In the genomic region with DNA sequence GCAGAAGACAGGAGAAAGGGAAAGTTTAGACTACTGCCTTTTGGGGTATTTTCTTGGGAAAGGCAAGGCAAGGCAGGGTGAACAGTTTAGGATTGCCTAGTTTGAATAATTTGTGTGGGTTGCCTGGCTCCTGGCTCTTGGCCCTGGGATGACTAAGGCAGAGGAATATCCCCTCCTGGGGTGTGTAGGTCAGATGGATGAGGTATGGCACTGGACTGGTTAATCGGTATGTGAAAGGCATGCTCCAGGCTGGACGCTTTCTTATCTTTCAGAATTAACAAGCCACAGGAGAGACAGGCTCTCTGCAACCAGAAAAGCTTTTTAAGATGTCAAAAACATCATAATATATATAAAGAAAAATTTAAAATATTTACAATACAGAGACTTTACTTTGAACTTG, we compare ENCODE assay signal across 12 cellular contexts. TPM values are rescaled to one million over a fixed set of nuclear protein-coding genes. Genes with fewer than 3 reads are reported as not detected.
A peak's percentile ranks its signal among the peaks of the same experiment; 100 is the strongest.
DNase-seq lines count a peak whose midpoint lies in the region; ATAC-seq and TF ChIP-seq lines count a peak whose summit lies in the region.
"Had no signal": no experiment of that assay in that cellular context is flagged by ENCODE, and none has a peak within 500 bp of the region (broad histone marks: within the 10 kb centered on the region; RNA-seq: fewer than 3 reads in every experiment).

No MANE protein-coding gene starts in this region.

- H3K27me3 Mint-ChIP-seq in activated T-helper 2 cell treated with anti-CD3 and anti-CD28 coated beads, Interferon-gamma antibody, Interleukin-2, Interleukin-4, amounts not matched to agents 10 μg/mL and 5 μg/mL and 100 μg/mL, durations not matched to agents 14 hours and 24 hours and 36 hours (ENCODE audit: low read depth) = no peaks in the 10 kb centered on the region
- peaks cover 0 to 3% (median 2%) of the 10 kb centered on the region in 3 donors for H3K27me3 Mint-ChIP-seq in immature natural killer cell (ENCODE audit: low read depth in 3 of 3)
- no peaks in the 10 kb centered on the region for H3K27me3 Mint-ChIP-seq in activated naive CD4-positive, alpha-beta T cell treated with anti-CD3 and anti-CD28 coated beads, Interleukin-2, amount 10 ng/mL, durations not matched to agents 7 days and 5 days
- H3K27me3 Mint-ChIP-seq: CD4-positive, CD25-positive, alpha-beta regulatory T cell had no signal

- 0 out of 2 replicates have a peak overlapping the region, but pooled peaks have one; percentile 12 for H2AFZ ChIP-seq in GM23248

- CTCF ChIA-PET in activated naive CD4-positive, alpha-beta T cell treated with anti-CD3 and anti-CD28 coated beads, Interleukin-2, amount 10 ng/mL, durations not matched to agents 7 days and 5 days (lab: Charles Lee) = no interaction called here

- H3K4me3 Mint-ChIP-seq in activated T-helper 2 cell treated with anti-CD3 and anti-CD28 coated beads, Interferon-gamma antibody, Interleukin-2, Interleukin-4, amounts not matched to agents 10 μg/mL and 5 μg/mL and 100 μg/mL, durations not matched to agents 14 hours and 24 hours and 36 hours (ENCODE audit: low read depth) = no peak overlapping the region
- no peak overlapping the region for H3K4me3 Mint-ChIP-seq in immature natural killer cell
- H3K4me3 Mint-ChIP-seq in activated naive CD4-positive, alpha-beta T cell treated with anti-CD3 and anti-CD28 coated beads, Interleukin-2, amount 10 ng/mL, durations not matched to agents 7 days and 5 days = no peak overlapping the region
- H3K4me3 Mint-ChIP-seq: CD4-positive, CD25-positive, alpha-beta regulatory T cell had no signal

- intact Hi-C loops in activated T-helper 2 cell treated with anti-CD3 and anti-CD28 coated beads, Interferon-gamma antibody, Interleukin-2, Interleukin-4, amounts not matched to agents 10 μg/mL and 5 μg/mL and 100 μg/mL, durations not matched to agents 14 hours and 24 hours and 36 hours (cut with micrococcal nuclease) = no loop called here
- intact Hi-C loops in vagina (cut with DNase I) = no loop called here

- DNase-seq in A172 (ENCODE audit: low spot score) (peak; percentile 80), GM23248 (peak; percentile 61), glomerular visceral epithelial cell (ENCODE audit: extremely low spot score) (peak; percentile 63), vagina (ENCODE audit: extremely low spot score in 2 of 2) (no peak), immature natural killer cell (no peak)
- DNase-seq in activated T-helper 2 cell treated with anti-CD3 and anti-CD28 coated beads, Interferon-gamma antibody, Interleukin-2, Interleukin-4, amounts not matched to agents 10 μg/mL and 5 μg/mL and 100 μg/mL, durations not matched to agents 14 hours and 24 hours and 36 hours (ENCODE audit: low spot score) = no peak
- no peak for DNase-seq in activated naive CD4-positive, alpha-beta T cell treated with anti-CD3 and anti-CD28 coated beads, Interleukin-2, amount 10 ng/mL, durations not matched to agents 7 days and 5 days
- DNase-seq: activated gamma-delta T cell; CD4-positive, CD25-positive, alpha-beta regulatory T cell; left ventricle myocardium inferior had no signal

- H3K36me3 ChIP-seq in GM23248 (ENCODE audit: low read depth) = no peaks in the 10 kb centered on the region
- no peaks in the 10 kb centered on the region for H3K36me3 ChIP-seq in vagina
- H3K36me3 ChIP-seq: left ventricle myocardium inferior had no signal

- ATAC-seq in SK-N-SH treated with all-trans-retinoic acid at 6 μM for 48 hours = peak; percentile 90

- H4K20me1 ChIP-seq in GM23248 (ENCODE audit: insufficient read depth) = no peaks in the 10 kb centered on the region

- H3K79me2 ChIP-seq in GM23248 (ENCODE audit: insufficient read depth) = no peaks in the 10 kb centered on the region

- WGBS in GM23248 (ENCODE audit: low coverage in 1 of 2, low lambda C conversion rate in 2 of 2, missing lambda C conversion rate in 2 of 2), 2 experiments = 33 to 40% methylated on average over 2 of the region's 2 CpGs

- no peak for TF ChIP-seq CTCF in vagina (IDR thresholded peaks at IDR 0.05)

- no peaks in the 10 kb centered on the region for H3K27me3 ChIP-seq in GM23248 (replicated peaks; ENCODE audit: insufficient read depth)
- no peaks in the 10 kb centered on the region for H3K27me3 ChIP-seq in vagina

- no peaks in the 10 kb centered on the region for H3K9me3 ChIP-seq in GM23248 (ENCODE audit: low read depth)
- no peaks in the 10 kb centered on the region for H3K9me3 ChIP-seq in vagina
- H3K9me3 ChIP-seq: left ventricle myocardium inferior had no signal

- in situ Hi-C loops in GM23248 (cut with MboI) = no loop called here

- no peak for TF ChIP-seq POLR2A in vagina (IDR thresholded peaks at IDR 0.05)

- no peaks in the 10 kb centered on the region for H3K9me3 Mint-ChIP-seq in activated T-helper 2 cell treated with anti-CD3 and anti-CD28 coated beads, Interferon-gamma antibody, Interleukin-2, Interleukin-4, amounts not matched to agents 10 μg/mL and 5 μg/mL and 100 μg/mL, durations not matched to agents 14 hours and 24 hours and 36 hours
- H3K9me3 Mint-ChIP-seq in immature natural killer cell = no peaks in the 10 kb centered on the region
- H3K9me3 Mint-ChIP-seq in activated naive CD4-positive, alpha-beta T cell treated with anti-CD3 and anti-CD28 coated beads, Interleukin-2, amount 10 ng/mL, durations not matched to agents 7 days and 5 days = no peaks in the 10 kb centered on the region

- H3K9ac ChIP-seq in GM23248 = 0 out of 2 replicates have a peak overlapping the region, but pooled peaks have one; percentile 25

- no peaks in the 10 kb centered on the region for H3K9me2 ChIP-seq in GM23248 (ENCODE audit: insufficient read depth)

- H3K4me1 Mint-ChIP-seq in activated T-helper 2 cell treated with anti-CD3 and anti-CD28 coated beads, Interferon-gamma antibody, Interleukin-2, Interleukin-4, amounts not matched to agents 10 μg/mL and 5 μg/mL and 100 μg/mL, durations not matched to agents 14 hours and 24 hours and 36 hours (ENCODE audit: low read depth) = no peaks in the 10 kb centered on the region
- no peaks in the 10 kb centered on the region for H3K4me1 Mint-ChIP-seq in immature natural killer cell
- no peaks in the 10 kb centered on the region for H3K4me1 Mint-ChIP-seq in activated naive CD4-positive, alpha-beta T cell treated with anti-CD3 and anti-CD28 coated beads, Interleukin-2, amount 10 ng/mL, durations not matched to agents 7 days and 5 days

- peaks cover 14% of the 10 kb centered on the region for H3F3A ChIP-seq in GM23248 (ENCODE audit: insufficient read depth)

- H3K4me1 ChIP-seq in GM23248 (ENCODE audit: insufficient read depth) = peaks cover 24% of the 10 kb centered on the region
- H3K4me1 ChIP-seq in vagina = peaks cover 8% of the 10 kb centered on the region
- H3K4me1 ChIP-seq: left ventricle myocardium inferior had no signal

- H3K27ac ChIP-seq in GM23248 (peak overlapping the region; percentile 67), vagina (no peak overlapping the region)
- H3K27ac ChIP-seq: epithelial cell of prostate, left ventricle myocardium inferior had no signal

- peak overlapping the region; percentile 39 for H3K4me3 ChIP-seq in GM23248
- no peak overlapping the region for H3K4me3 ChIP-seq in vagina
- H3K4me3 ChIP-seq: left ventricle myocardium inferior had no signal

- H3K27ac Mint-ChIP-seq in activated T-helper 2 cell treated with anti-CD3 and anti-CD28 coated beads, Interferon-gamma antibody, Interleukin-2, Interleukin-4, amounts not matched to agents 10 μg/mL and 5 μg/mL and 100 μg/mL, durations not matched to agents 14 hours and 24 hours and 36 hours = no peak overlapping the region
- H3K27ac Mint-ChIP-seq in immature natural killer cell = no peak overlapping the region
- H3K27ac Mint-ChIP-seq in activated naive CD4-positive, alpha-beta T cell treated with anti-CD3 and anti-CD28 coated beads, Interleukin-2, amount 10 ng/mL, durations not matched to agents 7 days and 5 days = no peak overlapping the region

- H3K36me3 Mint-ChIP-seq in activated T-helper 2 cell treated with anti-CD3 and anti-CD28 coated beads, Interferon-gamma antibody, Interleukin-2, Interleukin-4, amounts not matched to agents 10 μg/mL and 5 μg/mL and 100 μg/mL, durations not matched to agents 14 hours and 24 hours and 36 hours (ENCODE audit: low read depth) = peaks cover 44% of the 10 kb centered on the region
- H3K36me3 Mint-ChIP-seq in immature natural killer cell = no peaks in the 10 kb centered on the region
- peaks cover 55% of the 10 kb centered on the region for H3K36me3 Mint-ChIP-seq in activated naive CD4-positive, alpha-beta T cell treated with anti-CD3 and anti-CD28 coated beads, Interleukin-2, amount 10 ng/mL, durations not matched to agents 7 days and 5 days

- H3K4me2 ChIP-seq in GM23248 (ENCODE audit: unreplicated experiment) = peak overlapping the region; percentile 56

TF ChIP-seq in SK-N-SH treated with all-trans-retinoic acid at 6 μM for 48 hours, 23 proteins besides CTCF, POLR2A, EP300 and RAD21 (continues in another document):
- TF ChIP-seq TOX (CRISPR knock-in tag; IDR thresholded peaks at IDR 0.05; ENCODE audit: borderline replicate concordance) = no peak
- no peak for TF ChIP-seq BACH2 (CRISPR knock-in tag; IDR thresholded peaks at IDR 0.05; ENCODE audit: borderline replicate concordance)
- no peak for TF ChIP-seq ARNTL (CRISPR knock-in tag; IDR thresholded peaks at IDR 0.05; ENCODE audit: borderline replicate concordance, low read depth)
- no peak for TF ChIP-seq RARB (CRISPR knock-in tag; IDR thresholded peaks at IDR 0.05)
- TF ChIP-seq ESRRG (CRISPR knock-in tag; IDR thresholded peaks at IDR 0.05) = no peak
- TF ChIP-seq ZNF565 (CRISPR knock-in tag; conservative IDR thresholded peaks at IDR 0.05; ENCODE audit: low read depth) = no peak

RNA-seq across cellular contexts. Expression of a gene that starts 58.6 kb away (rescaled TPM):
- total RNA-seq in A172 (2014; rRNA removed; shearing (Covaris generic)) = 30.4 and 36.9 TPM in 2 replicates
- total RNA-seq in GM23248 (2014; rRNA removed; shearing (Covaris generic)) = 40.1 and 45.3 TPM in 2 replicates
- 21.1 and 24.4 TPM in 2 replicates for polyA plus RNA-seq in GM23248 (2016; fragmentation: Nextera tagmentation; extraction: Ambion mirVana)
- total RNA-seq in activated T-helper 2 cell treated with anti-CD3 and anti-CD28 coated beads, Interferon-gamma antibody, Interleukin-2, Interleukin-4, amounts not matched to agents 10 μg/mL and 5 μg/mL and 100 μg/mL, durations not matched to agents 14 hours and 24 hours and 36 hours = 222 and 230 TPM in 2 replicates
- total RNA-seq in vagina = 18.9 TPM
- polyA plus RNA-seq in immature natural killer cell = 10 to 100 TPM in 2 of 3 donors, 1 to 10 TPM in 1; 8.8 to 12.8 (median 11.8) TPM

Comparison
In these comparisons a context has a peak if more than half of its experiments do, and no peak if none do; other contexts are left out.
1. DNase-seq: peak in A172 (single experiment), GM23248 (single experiment) and glomerular visceral epithelial cell (single experiment); none in activated T-helper 2 cell treated with anti-CD3 and anti-CD28 coated beads, Interferon-gamma antibody, Interleukin-2, Interleukin-4, amounts not matched to agents 10 μg/mL and 5 μg/mL and 100 μg/mL, durations not matched to agents 14 hours and 24 hours and 36 hours (single experiment), vagina (0 of 2), immature natural killer cell (0 of 3) and activated naive CD4-positive, alpha-beta T cell treated with anti-CD3 and anti-CD28 coated beads, Interleukin-2, amount 10 ng/mL, durations not matched to agents 7 days and 5 days (single experiment).